ENCODE assay signal across 12 cellular contexts in the genomic region with DNA sequence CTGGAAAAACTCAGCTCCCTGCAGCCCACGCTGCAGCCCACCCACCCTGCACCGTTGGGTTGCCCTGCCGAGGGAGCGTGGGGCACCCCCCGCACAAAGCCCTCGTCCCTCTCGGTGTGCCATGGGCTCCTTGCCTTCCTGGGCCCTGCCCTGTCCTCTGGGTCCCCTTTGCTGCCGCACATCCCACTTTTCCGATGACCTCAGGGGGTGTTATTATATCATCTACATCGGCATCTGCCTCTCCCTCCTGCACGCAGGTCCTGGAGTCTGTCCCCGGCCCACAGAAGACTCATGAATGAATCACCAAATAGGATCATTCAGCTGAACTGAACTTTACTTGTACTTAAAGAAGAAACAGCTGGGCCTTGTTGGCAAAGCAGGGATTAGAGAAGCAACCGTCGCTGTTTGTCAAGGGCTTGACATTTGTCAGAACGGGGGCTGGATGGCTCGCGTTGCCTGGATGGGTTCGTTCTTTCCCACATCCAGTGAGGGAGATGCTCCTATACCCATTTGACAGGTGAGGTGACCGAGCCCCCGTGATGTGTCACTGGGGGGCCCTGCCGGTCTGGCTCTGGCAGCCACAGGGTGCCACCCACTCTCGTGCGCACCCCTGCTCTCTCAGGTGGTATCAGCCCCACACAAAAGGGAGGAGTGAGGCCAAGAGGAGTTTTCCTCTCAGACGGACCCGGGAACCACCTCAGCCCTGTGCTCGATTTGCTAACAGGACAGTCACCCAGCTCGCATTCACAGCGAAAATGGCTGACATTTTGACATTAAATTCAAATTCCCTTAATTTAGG. TPM values are rescaled to one million over a fixed set of nuclear protein-coding genes. Genes with fewer than 3 reads are reported as not detected.
A peak's percentile ranks its signal among the peaks of the same experiment; 100 is the strongest.
DNase-seq lines count a peak whose midpoint lies in the region; ATAC-seq, FAIRE-seq and TF ChIP-seq lines count a peak whose summit lies in the region.
"Had no signal": no experiment of that assay in that cellular context is flagged by ENCODE, and none has a peak within 500 bp of the region (broad histone marks: within the 10 kb centered on the region; RNA-seq: fewer than 3 reads in every experiment).

No MANE protein-coding gene starts in this region.

- H3K36me3 ChIP-seq in GM23248 (ENCODE audit: low read depth) (no peaks in the 10 kb centered on the region), smooth muscle cell (ENCODE audit: low read depth) (no peaks in the 10 kb centered on the region)
- H3K36me3 ChIP-seq: thoracic aorta had no signal

- H3F3A ChIP-seq in GM23248 (ENCODE audit: insufficient read depth) (peaks cover 24% of the 10 kb centered on the region), smooth muscle cell (ENCODE audit: low read depth) (no peaks in the 10 kb centered on the region)

- no peak for FAIRE-seq in RCC 7860 (lab: Jason Lieb, UNC)
- FAIRE-seq: endothelial cell of umbilical vein had no signal

- H2AFZ ChIP-seq in GM23248: 0 out of 2 replicates have a peak overlapping the region, but pooled peaks have one; percentile 15
- no peak overlapping the region for H2AFZ ChIP-seq in smooth muscle cell (ENCODE audit: low read depth)

- in situ Hi-C loops in GM23248 (cut with MboI): no loop called here

- H3K9me3 ChIP-seq in GM23248 (ENCODE audit: low read depth) (no peaks in the 10 kb centered on the region), smooth muscle cell (replicated peaks; ENCODE audit: low read depth) (no peaks in the 10 kb centered on the region)
- H3K9me3 ChIP-seq: thoracic aorta had no signal

- peak overlapping the region; percentile 70 for H3K9ac ChIP-seq in GM23248
- no peak overlapping the region for H3K9ac ChIP-seq in smooth muscle cell (ENCODE audit: low read depth)

- H3K79me2 ChIP-seq in GM23248 (ENCODE audit: insufficient read depth) (no peaks in the 10 kb centered on the region), smooth muscle cell (ENCODE audit: low read depth) (no peaks in the 10 kb centered on the region)

- H3K9me2 ChIP-seq in GM23248 (ENCODE audit: insufficient read depth): no peaks in the 10 kb centered on the region

- H3K4me1 ChIP-seq in GM23248 (ENCODE audit: insufficient read depth): peaks cover 42% of the 10 kb centered on the region
- H3K4me1 ChIP-seq in smooth muscle cell (ENCODE audit: low read depth): no peaks in the 10 kb centered on the region

- H3K4me3 ChIP-seq in GM23248: no peak overlapping the region
- no peak overlapping the region for H3K4me3 ChIP-seq in fibroblast of pulmonary artery (replicated peaks; ENCODE audit: low read depth, low read length)
- no peak overlapping the region for H3K4me3 ChIP-seq in smooth muscle cell
- H3K4me3 ChIP-seq: thoracic aorta had no signal

- no peaks in the 10 kb centered on the region for H4K20me1 ChIP-seq in GM23248 (ENCODE audit: insufficient read depth)
- no peaks in the 10 kb centered on the region for H4K20me1 ChIP-seq in smooth muscle cell (ENCODE audit: low read depth)

- DNase-seq in GM23248 (peak; percentile 98), RCC 7860 (ENCODE audit: low spot score) (peak; percentile 72), fibroblast of pulmonary artery (ENCODE audit: low read depth) (peak; percentile 16), smooth muscle cell (lab: John Stamatoyannopoulos, UW; ENCODE audit: unreplicated experiment) (no peak), NCI-H2081 treated with DMSO at 0.1 percent for 48 hours (lab: John Stamatoyannopoulos, UW) (no peak)
- no peak for DNase-seq in activated CD4-positive, CD25-positive, alpha-beta regulatory T cell (lab: John Stamatoyannopoulos, UW)
- DNase-seq: Kasumi-1, NCI-H226 had no signal

- ATAC-seq in HG02938 (IDR thresholded peaks at IDR 0.05; ENCODE audit: unreplicated experiment): no peak
- ATAC-seq: Right ventricle myocardium inferior had no signal

- TF ChIP-seq CTCF in fibroblast of pulmonary artery (IDR thresholded peaks at IDR 0.05; ENCODE audit: low read length, missing control alignments): no peak
- no peak for TF ChIP-seq CTCF in smooth muscle cell (IDR thresholded peaks at IDR 0.05; ENCODE audit: borderline replicate concordance, insufficient read depth, poor library complexity, severe bottlenecking)

- H3K27ac ChIP-seq in GM23248 (peak overlapping the region; percentile 93), smooth muscle cell (ENCODE audit: low read depth) (peak overlapping the region; percentile 60)
- H3K27ac ChIP-seq: thoracic aorta had no signal

- 24% methylated on average over 26 to 28 of the region's 28 CpGs for WGBS in GM23248 (ENCODE audit: low coverage in 1 of 2, low lambda C conversion rate in 2 of 2, missing lambda C conversion rate in 2 of 2), 2 experiments
- WGBS in smooth muscle cell (ENCODE audit: low lambda C conversion rate): 66% methylated on average over 28 of the region's 28 CpGs

- H3K27me3 ChIP-seq in GM23248 (replicated peaks; ENCODE audit: insufficient read depth): no peaks in the 10 kb centered on the region
- H3K27me3 ChIP-seq in smooth muscle cell (ENCODE audit: low read depth): no peaks in the 10 kb centered on the region

- H3K4me2 ChIP-seq in GM23248 (ENCODE audit: unreplicated experiment): peak overlapping the region; percentile 87
- no peak overlapping the region for H3K4me2 ChIP-seq in smooth muscle cell

RNA-seq across cellular contexts. Expression of a gene that starts 58.6 kb away (rescaled TPM):
- 0.25 and 0.43 TPM in 2 replicates for total RNA-seq in GM23248 (2014; rRNA removed; shearing (Covaris generic))
- 0.06 and 0.15 TPM in 2 replicates for polyA plus RNA-seq in GM23248 (2016; fragmentation: Nextera tagmentation; extraction: Ambion mirVana)
- total RNA-seq in smooth muscle cell: 0.04 TPM in 1 of 2 replicates, not detected in the other
- 0.14 TPM in 1 of 2 replicates, not detected in the other for polyA plus RNA-seq in smooth muscle cell

Comparison
In these comparisons a context has a peak if more than half of its experiments do, and no peak if none do; other contexts are left out.
1. DNase-seq: peak in GM23248 (single experiment), RCC 7860 (single experiment) and fibroblast of pulmonary artery (single experiment); none in smooth muscle cell (single experiment), NCI-H2081 treated with DMSO at 0.1 percent for 48 hours (single experiment) and activated CD4-positive, CD25-positive, alpha-beta regulatory T cell (0 of 4).